In genomic region chr11:94650756-94651155, GRCh38 we compare ENCODE assay signal across 11 cellular contexts.
DNase-seq lines count a peak whose midpoint lies in the region; ATAC-seq, FAIRE-seq and TF ChIP-seq lines count a peak whose summit lies in the region.
"Had no signal": no experiment of that assay in that cellular context is flagged by ENCODE, and none has a peak within 500 bp of the region (broad histone marks: within the 10 kb centered on the region; RNA-seq: fewer than 3 reads in every experiment).

No MANE protein-coding gene starts in this region.

- no peak for FAIRE-seq in D721Med (lab: Jason Lieb, UNC)

- peak overlapping the region; percentile 63 for H3K27ac Mint-ChIP-seq in osteocyte (ENCODE audit: unreplicated experiment)
- H3K27ac Mint-ChIP-seq: CD4-positive, CD25-positive, alpha-beta regulatory T cell had no signal

- H3K9me3 Mint-ChIP-seq in osteocyte (ENCODE audit: unreplicated experiment), result no peaks in the 10 kb centered on the region
- H3K9me3 Mint-ChIP-seq: CD4-positive, CD25-positive, alpha-beta regulatory T cell had no signal

- DNase-seq in AG20443 (ENCODE audit: low spot score), result peak; percentile 92
- peak; percentile 78 for DNase-seq in RPMI7951 (ENCODE audit: low read depth)
- DNase-seq in Right ventricle myocardium superior, result peak; percentile 87
- DNase-seq in osteocyte (ENCODE audit: extremely low spot score, unreplicated experiment), result peak; percentile 42
- DNase-seq in D721Med (ENCODE audit: insufficient read length, low spot score), result no peak
- DNase-seq in GM19240 (ENCODE audit: insufficient read length, low spot score), result no peak
- DNase-seq: activated CD4-positive, alpha-beta T cell treated with anti-CD3 and anti-CD28 coated beads for 1 hour; CD4-positive, CD25-positive, alpha-beta regulatory T cell; hippocampal formation had no signal

- peak; percentile 91 for ATAC-seq in Right ventricle myocardium superior (ENCODE audit: poor library complexity)
- ATAC-seq in HG03175 (IDR thresholded peaks at IDR 0.05; ENCODE audit: unreplicated experiment), result no peak
- ATAC-seq in HG02678 (IDR thresholded peaks at IDR 0.05; ENCODE audit: unreplicated experiment), result no peak

- intact Hi-C loops in Right ventricle myocardium superior (cut with DNase I), result no loop called here

- peaks cover 11% of the 10 kb centered on the region for H3K4me1 Mint-ChIP-seq in osteocyte (ENCODE audit: unreplicated experiment)
- H3K4me1 Mint-ChIP-seq: CD4-positive, CD25-positive, alpha-beta regulatory T cell had no signal

- H3K27me3 Mint-ChIP-seq in osteocyte (ENCODE audit: unreplicated experiment), result no peaks in the 10 kb centered on the region

- no peaks in the 10 kb centered on the region for H3K36me3 Mint-ChIP-seq in osteocyte (ENCODE audit: unreplicated experiment)
- H3K36me3 Mint-ChIP-seq: CD4-positive, CD25-positive, alpha-beta regulatory T cell had no signal

- TF ChIP-seq CTCF in osteocyte (IDR thresholded peaks at IDR 0.05) (no peak), D721Med (IDR thresholded peaks at IDR 0.05; ENCODE audit: insufficient read depth, missing control alignments) (no peak)

- no peak overlapping the region for H3K4me3 Mint-ChIP-seq in osteocyte (ENCODE audit: unreplicated experiment)
- H3K4me3 Mint-ChIP-seq: CD4-positive, CD25-positive, alpha-beta regulatory T cell had no signal

Comparison
In these comparisons a context has a peak if more than half of its experiments do, and no peak if none do; other contexts are left out.
1. DNase-seq: peak in AG20443 (single experiment), RPMI7951 (single experiment), Right ventricle myocardium superior (single experiment) and osteocyte (single experiment); none in D721Med (single experiment) and GM19240 (single experiment).